ENCODE assay signal across 21 cellular contexts in the genomic region with DNA sequence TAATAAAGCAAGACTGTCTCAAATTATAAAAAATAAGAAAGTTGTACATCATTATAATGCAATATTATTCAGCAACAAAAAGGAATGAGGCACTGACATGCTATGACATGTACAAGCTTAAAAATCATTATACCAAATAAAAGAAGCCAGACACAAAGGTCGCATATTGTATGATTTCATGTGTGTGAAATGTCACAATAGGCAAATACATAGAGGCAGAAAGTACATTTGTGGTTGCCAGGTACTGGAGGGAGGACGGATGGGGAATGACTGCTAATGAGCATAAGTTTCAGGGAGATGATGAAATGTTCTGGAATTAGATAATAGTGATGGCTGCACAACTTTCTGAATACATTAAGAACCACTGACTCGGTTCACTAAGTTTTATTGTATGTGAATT.
DNase-seq lines count a peak whose midpoint lies in the region; TF ChIP-seq lines count a peak whose summit lies in the region.
"Had no signal": no experiment of that assay in that cellular context is flagged by ENCODE, and none has a peak within 500 bp of the region (broad histone marks: within the 10 kb centered on the region; RNA-seq: fewer than 3 reads in every experiment).

No MANE protein-coding gene starts in this region.

- no peaks in the 10 kb centered on the region for H3F3A ChIP-seq in smooth muscle cell (ENCODE audit: low read depth)

- TF ChIP-seq POLR2A in breast epithelium (IDR thresholded peaks at IDR 0.05) = no peak

- CTCF ChIA-PET in mammary epithelial cell (lab: Charles Lee; ENCODE audit: low non-redundant PET) = interaction anchor here (0.6 to 0.8 kb wide), 2 partner anchors 96 to 499 kb away, joined by 3 read pairs; no protein-coding TSS in a partner anchor

- no peaks in the 10 kb centered on the region for H3K9me3 Mint-ChIP-seq in T-helper 2 cell treated with Interferon-gamma antibody and Interleukin-4, amounts not matched to agents 5 μg/mL and 100 μg/mL, for 36 hours
- H3K9me3 Mint-ChIP-seq: IgD-negative memory B cell had no signal

- TF ChIP-seq CTCF in mammary epithelial cell (conservative IDR thresholded peaks at IDR 0.05 in 1 of 2, IDR thresholded peaks at IDR 0.05 in 1 of 2; ENCODE audit: extremely low read depth in 1 of 2, insufficient read depth in 1 of 2, low read depth in 1 of 2, low read length in 2 of 2) = no peak
- no peak for TF ChIP-seq CTCF in breast epithelium (IDR thresholded peaks at IDR 0.05)
- no peak for TF ChIP-seq CTCF in choroid plexus epithelial cell (conservative IDR thresholded peaks at IDR 0.05; ENCODE audit: low read depth, low read length)
- TF ChIP-seq CTCF in smooth muscle cell (IDR thresholded peaks at IDR 0.05; ENCODE audit: borderline replicate concordance, insufficient read depth, poor library complexity, severe bottlenecking) = no peak

- H4K20me1 ChIP-seq in mammary epithelial cell (ENCODE audit: insufficient read depth, low read length) = no peaks in the 10 kb centered on the region
- no peaks in the 10 kb centered on the region for H4K20me1 ChIP-seq in smooth muscle cell (ENCODE audit: low read depth)

- H3K27ac Mint-ChIP-seq in T-helper 2 cell treated with Interferon-gamma antibody and Interleukin-4, amounts not matched to agents 5 μg/mL and 100 μg/mL, for 36 hours = no peak overlapping the region
- H3K27ac Mint-ChIP-seq: IgD-negative memory B cell had no signal

- no peaks in the 10 kb centered on the region for H3K27me3 ChIP-seq in mammary epithelial cell (ENCODE audit: insufficient read depth, low read length)
- no peaks in the 10 kb centered on the region for H3K27me3 ChIP-seq in breast epithelium
- no peaks in the 10 kb centered on the region for H3K27me3 ChIP-seq in smooth muscle cell (ENCODE audit: low read depth)

- 20% methylated on average over 3 of the region's 3 CpGs for WGBS in mammary epithelial cell (ENCODE audit: low coverage, missing lambda C conversion rate)
- 91% methylated on average over 3 of the region's 3 CpGs for WGBS in smooth muscle cell (ENCODE audit: low lambda C conversion rate)

- BruUV-seq in mammary epithelial cell (replicated peaks; lab: Mats Ljungman, UMichigan) = no TSS peak

- H3K36me3 Mint-ChIP-seq in T-helper 2 cell treated with Interferon-gamma antibody and Interleukin-4, amounts not matched to agents 5 μg/mL and 100 μg/mL, for 36 hours (ENCODE audit: low read depth) = no peaks in the 10 kb centered on the region
- H3K36me3 Mint-ChIP-seq: IgD-negative memory B cell had no signal

- H3K9ac ChIP-seq in mammary epithelial cell (ENCODE audit: insufficient read depth, low read length) (no peak overlapping the region), smooth muscle cell (ENCODE audit: low read depth) (no peak overlapping the region)

- no peaks in the 10 kb centered on the region for H3K9me3 ChIP-seq in mammary epithelial cell (replicated peaks; ENCODE audit: insufficient read depth, low read length)
- H3K9me3 ChIP-seq in breast epithelium = no peaks in the 10 kb centered on the region
- no peaks in the 10 kb centered on the region for H3K9me3 ChIP-seq in smooth muscle cell (replicated peaks; ENCODE audit: low read depth)
- H3K9me3 ChIP-seq: HAP-1 had no signal

- H2AFZ ChIP-seq in mammary epithelial cell (ENCODE audit: low read depth, low read length) (no peak overlapping the region), smooth muscle cell (ENCODE audit: low read depth) (no peak overlapping the region)

- H3K4me2 ChIP-seq in mammary epithelial cell (ENCODE audit: insufficient read depth, low read depth, low read length) (no peak overlapping the region), smooth muscle cell (no peak overlapping the region)

- H3K36me3 ChIP-seq in mammary epithelial cell (ENCODE audit: insufficient read depth, low read length) (no peaks in the 10 kb centered on the region), breast epithelium (no peaks in the 10 kb centered on the region), smooth muscle cell (ENCODE audit: low read depth) (no peaks in the 10 kb centered on the region)
- H3K36me3 ChIP-seq: HAP-1 had no signal

- H3K79me2 ChIP-seq in mammary epithelial cell (ENCODE audit: insufficient read depth, low read length) = no peaks in the 10 kb centered on the region
- no peaks in the 10 kb centered on the region for H3K79me2 ChIP-seq in smooth muscle cell (ENCODE audit: low read depth)

- intact Hi-C loops in mammary epithelial cell (cut with micrococcal nuclease) = no loop called here
- intact Hi-C loops in breast epithelium (cut with DNase I; ENCODE audit: low total_unique reads) = no loop called here

- dilution Hi-C loops in mammary epithelial cell (cut with HindIII; ENCODE audit: low sequenced_read_pairs) = loop anchor here (5.0 to 10.0 kb wide), 2 partner anchors 69 to 129 kb away; no protein-coding TSS in a partner anchor

- in situ Hi-C loops in mammary epithelial cell (cut with MboI; ENCODE audit: low sequenced_read_pairs in 2 of 2) = loop anchor here (5.0 kb wide), 2 partner anchors 109 to 114 kb away; no protein-coding TSS in a partner anchor

- H3K4me1 Mint-ChIP-seq in T-helper 2 cell treated with Interferon-gamma antibody and Interleukin-4, amounts not matched to agents 5 μg/mL and 100 μg/mL, for 36 hours (ENCODE audit: low read depth) = peaks cover 6% of the 10 kb centered on the region

- H3K4me1 ChIP-seq in mammary epithelial cell (ENCODE audit: insufficient read depth, low read length) (peaks cover 4% of the 10 kb centered on the region), breast epithelium (no peaks in the 10 kb centered on the region), smooth muscle cell (ENCODE audit: low read depth) (no peaks in the 10 kb centered on the region)
- H3K4me1 ChIP-seq: HAP-1 had no signal

- H3K4me3 ChIP-seq in mammary epithelial cell (replicated peaks in 1 of 3; ENCODE audit: insufficient read depth in 1 of 3, low read depth in 2 of 3, low read length in 3 of 3) (no peak overlapping the region), breast epithelium (no peak overlapping the region), choroid plexus epithelial cell (ENCODE audit: low read depth, low read length) (no peak overlapping the region), smooth muscle cell (no peak overlapping the region)
- H3K4me3 ChIP-seq: HAP-1 had no signal

- H3K27ac ChIP-seq in mammary epithelial cell (ENCODE audit: insufficient read depth, low read depth, low read length) (no peak overlapping the region), breast epithelium (no peak overlapping the region), smooth muscle cell (ENCODE audit: low read depth) (no peak overlapping the region)

- H3K27me3 Mint-ChIP-seq in T-helper 2 cell treated with Interferon-gamma antibody and Interleukin-4, amounts not matched to agents 5 μg/mL and 100 μg/mL, for 36 hours (ENCODE audit: low read depth) = no peaks in the 10 kb centered on the region
- H3K27me3 Mint-ChIP-seq: IgD-negative memory B cell had no signal

- DNase-seq in mammary epithelial cell (peak; percentile 81), breast epithelium (ENCODE audit: low spot score in 2 of 2) (no peak), choroid plexus epithelial cell (ENCODE audit: low read depth) (peak; percentile 14), kidney tubule cell (ENCODE audit: low spot score) (peak; percentile 23), smooth muscle cell (lab: John Stamatoyannopoulos, UW; ENCODE audit: unreplicated experiment) (no peak), HuH-7.5 (ENCODE audit: low spot score) (no peak)
- no peak for DNase-seq in T-helper 2 cell treated with Interferon-gamma antibody and Interleukin-4, amounts not matched to agents 5 μg/mL and 100 μg/mL, for 36 hours (ENCODE audit: low spot score)
- DNase-seq: Calu3, DMS79 treated with DMSO at 0.1 percent for 48 hours, GF-D8, GOT3, NCI-H1048, NCI-H1417, NCI-H1694 treated with DMSO at 0.1 percent for 48 hours, NCI-H2081, NCI-H2227 treated with DMSO at 0.1 percent for 48 hours, NCI-H526 treated with DMSO at 0.1 percent for 48 hours, RPMI8226, SHP77 treated with DMSO at 0.1 percent for 48 hours had no signal

- H3K4me3 Mint-ChIP-seq in T-helper 2 cell treated with Interferon-gamma antibody and Interleukin-4, amounts not matched to agents 5 μg/mL and 100 μg/mL, for 36 hours = no peak overlapping the region
- H3K4me3 Mint-ChIP-seq: IgD-negative memory B cell had no signal

Comparison
In these comparisons a context has a peak if more than half of its experiments do, and no peak if none do; other contexts are left out.
1. DNase-seq: peak in mammary epithelial cell (single experiment), choroid plexus epithelial cell (single experiment) and kidney tubule cell (single experiment); none in breast epithelium (0 of 2), smooth muscle cell (single experiment), HuH-7.5 (single experiment) and T-helper 2 cell treated with Interferon-gamma antibody and Interleukin-4, amounts not matched to agents 5 μg/mL and 100 μg/mL, for 36 hours (single experiment).